11 cellular contexts compared by ENCODE assay signal in the genomic region with DNA sequence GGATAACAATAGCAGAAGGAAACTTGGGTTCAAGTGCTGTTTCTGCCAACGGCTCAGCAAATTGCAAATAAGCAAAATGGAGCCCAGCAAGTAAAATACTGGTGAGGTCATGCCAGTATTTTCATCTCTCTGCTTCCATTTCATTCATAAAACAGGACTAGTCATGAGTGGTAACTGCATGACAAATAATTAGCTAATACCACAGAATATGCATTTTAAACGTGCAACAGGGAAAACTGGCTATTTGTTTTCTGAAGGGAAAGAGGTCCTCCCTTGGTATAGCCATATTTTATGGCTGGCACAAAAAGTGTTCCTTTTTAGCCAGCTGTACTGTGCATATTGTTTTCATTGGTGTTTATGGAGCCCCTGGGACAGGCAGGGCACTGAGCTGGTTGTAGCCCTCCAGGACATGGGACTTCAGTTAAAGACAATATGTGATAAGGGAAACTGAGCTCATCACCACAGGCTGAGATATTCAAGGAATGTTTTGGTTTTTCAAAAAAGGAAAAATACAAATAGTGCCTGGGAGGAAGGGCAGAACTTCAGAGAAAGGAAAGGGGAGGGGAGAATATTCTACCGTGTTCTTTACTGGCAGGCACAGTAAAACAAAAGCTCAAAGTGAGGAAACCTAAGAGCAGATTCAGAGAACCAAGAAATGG. TPM values are rescaled to one million over a fixed set of nuclear protein-coding genes. Genes with fewer than 3 reads are reported as not detected.
DNase-seq lines count a peak whose midpoint lies in the region; ATAC-seq lines count a peak whose summit lies in the region.
"Had no signal": no experiment of that assay in that cellular context is flagged by ENCODE, and none has a peak within 500 bp of the region (broad histone marks: within the 10 kb centered on the region; RNA-seq: fewer than 3 reads in every experiment).

No MANE protein-coding gene starts in this region.

- CTCF ChIA-PET in activated CD4-positive, alpha-beta memory T cell treated with anti-CD3 and anti-CD28 coated beads, Interleukin-2, amount 10 ng/mL, durations not matched to agents 7 days and 5 days (lab: Charles Lee): interaction anchor here (0.9 to 1.3 kb wide), 2 partner anchors 11 to 13 kb away, joined by 3 read pairs; no protein-coding TSS in a partner anchor

- in situ Hi-C loops in KBM-7 (cut with MboI; ENCODE audit: low pct_unique_long_range_greater_than_20kb, low sequenced_read_pairs): no loop called here

- no peaks in the 10 kb centered on the region for H3K27me3 Mint-ChIP-seq in activated naive CD4-positive, alpha-beta T cell treated with anti-CD3 and anti-CD28 coated beads, Interleukin-2, amount 50 U/mL, for 24 hours
- H3K27me3 Mint-ChIP-seq in activated CD4-positive, alpha-beta memory T cell treated with anti-CD3 and anti-CD28 coated beads, Interleukin-2, amount 10 ng/mL, durations not matched to agents 7 days and 5 days: no peaks in the 10 kb centered on the region
- H3K27me3 Mint-ChIP-seq in stimulated activated naive CD8-positive, alpha-beta T cell treated with anti-CD3 and anti-CD28 coated beads, Interleukin-15, amount 100 ng/mL, for 72 hours: no peaks in the 10 kb centered on the region

- no peak for DNase-seq in activated naive CD4-positive, alpha-beta T cell treated with Interleukin-2 at 50 U/mL for 16 hours
- no peak for DNase-seq in activated CD4-positive, alpha-beta memory T cell treated with anti-CD3 and anti-CD28 coated beads, Interleukin-2, amount 10 ng/mL, durations not matched to agents 7 days and 5 days
- DNase-seq in fibroblast of peridontal ligament (ENCODE audit: extremely low read depth) (peak; percentile 11), NCI-H226 (no peak), KBM-7 (no peak), NOMO-1 treated with dmso at 0.1 percent for 144 hours (lab: John Stamatoyannopoulos, UW; ENCODE audit: unreplicated experiment) (no peak)
- no peak for DNase-seq in stimulated activated naive CD8-positive, alpha-beta T cell treated with anti-CD3 and anti-CD28 coated beads, Interleukin-15, amount 100 ng/mL, for 72 hours
- DNase-seq: activated gamma-delta T cell, NCI-H526 treated with DMSO at 0.1 percent for 48 hours had no signal

- no peak for ATAC-seq in stimulated activated naive CD8-positive, alpha-beta T cell treated with anti-CD3 and anti-CD28 coated beads, Interleukin-15, amount 100 ng/mL, for 72 hours
- ATAC-seq: left lobe of liver had no signal

- H3K36me3 Mint-ChIP-seq in activated naive CD4-positive, alpha-beta T cell treated with anti-CD3 and anti-CD28 coated beads, Interleukin-2, amount 50 U/mL, for 24 hours: peaks cover 6% of the 10 kb centered on the region
- peaks cover 22% of the 10 kb centered on the region for H3K36me3 Mint-ChIP-seq in activated CD4-positive, alpha-beta memory T cell treated with anti-CD3 and anti-CD28 coated beads, Interleukin-2, amount 10 ng/mL, durations not matched to agents 7 days and 5 days (ENCODE audit: low read depth)

- POLR2A ChIA-PET in activated CD4-positive, alpha-beta memory T cell treated with anti-CD3 and anti-CD28 coated beads, Interleukin-2, amount 10 ng/mL, durations not matched to agents 7 days and 5 days (lab: Charles Lee): interaction anchor here (1.2 to 1.3 kb wide), 2 partner anchors 35 to 176 kb away, joined by 3 to 4 read pairs; no protein-coding TSS in a partner anchor

- H3K4me3 Mint-ChIP-seq in activated naive CD4-positive, alpha-beta T cell treated with anti-CD3 and anti-CD28 coated beads, Interleukin-2, amount 50 U/mL, for 24 hours: peak overlapping the region; percentile 79
- no peak overlapping the region for H3K4me3 Mint-ChIP-seq in activated CD4-positive, alpha-beta memory T cell treated with anti-CD3 and anti-CD28 coated beads, Interleukin-2, amount 10 ng/mL, durations not matched to agents 7 days and 5 days
- peak overlapping the region; percentile 59 to 69 for H3K4me3 Mint-ChIP-seq in stimulated activated naive CD8-positive, alpha-beta T cell treated with anti-CD3 and anti-CD28 coated beads, Interleukin-15, amount 100 ng/mL, for 72 hours

- H3K9me3 Mint-ChIP-seq in activated naive CD4-positive, alpha-beta T cell treated with anti-CD3 and anti-CD28 coated beads, Interleukin-2, amount 50 U/mL, for 24 hours: no peaks in the 10 kb centered on the region
- H3K9me3 Mint-ChIP-seq in activated CD4-positive, alpha-beta memory T cell treated with anti-CD3 and anti-CD28 coated beads, Interleukin-2, amount 10 ng/mL, durations not matched to agents 7 days and 5 days: no peaks in the 10 kb centered on the region
- no peaks in the 10 kb centered on the region for H3K9me3 Mint-ChIP-seq in stimulated activated naive CD8-positive, alpha-beta T cell treated with anti-CD3 and anti-CD28 coated beads, Interleukin-15, amount 100 ng/mL, for 72 hours

- peaks cover 77% of the 10 kb centered on the region for H3K4me1 Mint-ChIP-seq in activated naive CD4-positive, alpha-beta T cell treated with anti-CD3 and anti-CD28 coated beads, Interleukin-2, amount 50 U/mL, for 24 hours
- H3K4me1 Mint-ChIP-seq in activated CD4-positive, alpha-beta memory T cell treated with anti-CD3 and anti-CD28 coated beads, Interleukin-2, amount 10 ng/mL, durations not matched to agents 7 days and 5 days: peaks cover 34% of the 10 kb centered on the region
- H3K4me1 Mint-ChIP-seq in stimulated activated naive CD8-positive, alpha-beta T cell treated with anti-CD3 and anti-CD28 coated beads, Interleukin-15, amount 100 ng/mL, for 72 hours: peaks cover 73% of the 10 kb centered on the region

- H3K27ac Mint-ChIP-seq in activated naive CD4-positive, alpha-beta T cell treated with anti-CD3 and anti-CD28 coated beads, Interleukin-2, amount 50 U/mL, for 24 hours: peak overlapping the region; percentile 95
- peak overlapping the region; percentile 44 for H3K27ac Mint-ChIP-seq in activated CD4-positive, alpha-beta memory T cell treated with anti-CD3 and anti-CD28 coated beads, Interleukin-2, amount 10 ng/mL, durations not matched to agents 7 days and 5 days
- peak overlapping the region; percentile 69 to 88 for H3K27ac Mint-ChIP-seq in stimulated activated naive CD8-positive, alpha-beta T cell treated with anti-CD3 and anti-CD28 coated beads, Interleukin-15, amount 100 ng/mL, for 72 hours

RNA-seq across cellular contexts. Expression of a gene that starts 26.1 kb away (rescaled TPM):
- total RNA-seq in activated CD4-positive, alpha-beta memory T cell treated with anti-CD3 and anti-CD28 coated beads, Interleukin-2, amount 10 ng/mL, durations not matched to agents 7 days and 5 days: 10 to 100 TPM; 73.1 to 78.3 TPM

Comparison
In these comparisons a context has a peak if more than half of its experiments do, and no peak if none do; other contexts are left out.
1. H3K27ac Mint-ChIP-seq: peak in every context shown above with its lines; median percentile 95 in activated naive CD4-positive, alpha-beta T cell treated with anti-CD3 and anti-CD28 coated beads, Interleukin-2, amount 50 U/mL, for 24 hours; 78 in stimulated activated naive CD8-positive, alpha-beta T cell treated with anti-CD3 and anti-CD28 coated beads, Interleukin-15, amount 100 ng/mL, for 72 hours; 44 in activated CD4-positive, alpha-beta memory T cell treated with anti-CD3 and anti-CD28 coated beads, Interleukin-2, amount 10 ng/mL, durations not matched to agents 7 days and 5 days.